ENCODE assay signal across 8 cellular contexts in genomic region chr15:42490743-42491539, GRCh38. TPM values are rescaled to one million over a fixed set of nuclear protein-coding genes. Genes with fewer than 3 reads are reported as not detected.
DNase-seq lines count a peak whose midpoint lies in the region; ATAC-seq, FAIRE-seq and TF ChIP-seq lines count a peak whose summit lies in the region.

Gene ZNF106, minus strand, starts transcription at chr15:42491141. Its CDS starts 18,852 bp downstream, at chr15:42472289.

- peak; percentile 54 to 85 for DNase-seq in A549 (ENCODE audit: low read depth in 1 of 2, low spot score in 1 of 2)
- peak; percentile 90 for DNase-seq in NCI-H774 (lab: John Stamatoyannopoulos, UW)
- DNase-seq in activated CD4-positive, alpha-beta T cell treated with anti-CD3 and anti-CD28 coated beads, Interleukin-2, amount 50 U/mL, for 4 hours = peak; percentile 75 to 79
- DNase-seq in dermis microvascular lymphatic vessel endothelial cell (ENCODE audit: low read depth in 2 of 2) = peak; percentile 85 to 91
- DNase-seq in left lung = peak; percentile 88 to 95
- DNase-seq in stimulated activated CD4-positive, alpha-beta T cell treated with anti-CD3 and anti-CD28 coated beads, Interleukin-2, amount 100 ng/mL, for 48 hours = peak; percentile 76 to 79

- ATAC-seq in A549 (peak; percentile 58 to 73), GM18867 (IDR thresholded peaks at IDR 0.05; ENCODE audit: unreplicated experiment) (peak; percentile 60), HG03565 (IDR thresholded peaks at IDR 0.05; ENCODE audit: unreplicated experiment) (peak; percentile 50), left lung (peak; percentile 70)

- H3K9me3 ChIP-seq in A549 (no peaks in the 10 kb centered on the region), left lung (no peaks in the 10 kb centered on the region)

- TF ChIP-seq POLR2A in A549 (IDR thresholded peaks at IDR 0.05; ENCODE audit: low read length) = peak; percentile 74

- intact Hi-C loops in left lung (cut with DNase I) = no loop called here

- 1% methylated on average over 34 of the region's 49 CpGs for whole genome bisulfite sequencing in A549 (ENCODE audit: missing lambda C conversion rate)

- CTCF ChIA-PET in A549 (lab: Yijun Ruan, JAX) = no interaction called here

- peak within 1 kb of the TSS; percentile 70 for H3K4me2 ChIP-seq in A549

- H3K4me1 ChIP-seq in A549 (peaks cover 15% of the 10 kb centered on the region), left lung (peaks cover 22 to 63% of the 10 kb centered on the region in 2 donors)

- H3K36me3 ChIP-seq in left lung = no peaks in the 10 kb centered on the region

- POLR2A ChIA-PET in A549 (lab: Yijun Ruan, JAX) = interaction anchor here (0.8 to 1.1 kb wide), 4 partner anchors 9 to 218 kb away, joined by 3 to 7 read pairs (median 4); partner anchors contain the start of genes GANC, HAUS2, LRRC57 and STARD9

- no peak for TF ChIP-seq RAD21 in A549 (conservative IDR thresholded peaks at IDR 0.05 in 1 of 2, IDR thresholded peaks at IDR 0.05 in 1 of 2)

- peak within 1 kb of the TSS; percentile 99 for H3K4me3 ChIP-seq in A549
- H3K4me3 ChIP-seq in left lung = peak within 1 kb of the TSS; percentile 81 to 91

- H3K27ac ChIP-seq in A549 (peak within 1 kb of the TSS; percentile 93 to 98), left lung (peak within 1 kb of the TSS; percentile 96 to 99)

- no peak for FAIRE-seq in A549 (lab: Jason Lieb, UNC)

- no peak for TF ChIP-seq EP300 in A549 (IDR thresholded peaks at IDR 0.05)

- no peaks in the 10 kb centered on the region for H3K27me3 ChIP-seq in left lung

- TF ChIP-seq CTCF in A549 (IDR thresholded peaks at IDR 0.05) = no peak
- no peak for TF ChIP-seq CTCF in left lung (IDR thresholded peaks at IDR 0.05)

TF ChIP-seq in A549, 52 proteins besides CTCF, POLR2A, EP300 and RAD21 (continues in another document):
- TF ChIP-seq MAX (IDR thresholded peaks at IDR 0.05) (peak; percentile 48; the same call in 1 of the 2 replicates), SMC3 (IDR thresholded peaks at IDR 0.05) (no peak), TFCP2L1 (CRISPR knock-in tag; IDR thresholded peaks at IDR 0.05) (no peak), NFE2L2 (conservative IDR thresholded peaks at IDR 0.05; ENCODE audit: low read length) (no peak), RARB (CRISPR knock-in tag; IDR thresholded peaks at IDR 0.05) (no peak), JUNB (IDR thresholded peaks at IDR 0.05) (no peak), NR3C1 (IDR thresholded peaks at IDR 0.05) (no peak), NPAS2 (CRISPR knock-in tag; IDR thresholded peaks at IDR 0.05; ENCODE audit: borderline replicate concordance) (no peak), ZNF302 (CRISPR knock-in tag; IDR thresholded peaks at IDR 0.05) (no peak), ESRRA (IDR thresholded peaks at IDR 0.05; ENCODE audit: borderline replicate concordance, low read length) (no peak), REST (IDR thresholded peaks at IDR 0.05) (no peak), FOSL2 (IDR thresholded peaks at IDR 0.05) (no peak), FOSL2 (CRISPR knock-in tag; IDR thresholded peaks at IDR 0.05) (no peak), ZSCAN20 (CRISPR knock-in tag; IDR thresholded peaks at IDR 0.05) (no peak), KDM5A (IDR thresholded peaks at IDR 0.05) (no peak), FOXS1 (CRISPR knock-in tag; IDR thresholded peaks at IDR 0.05) (no peak), HDAC2 (IDR thresholded peaks at IDR 0.05) (no peak), MYC (IDR thresholded peaks at IDR 0.05; ENCODE audit: borderline replicate concordance, low read length) (no peak), HES2 (IDR thresholded peaks at IDR 0.05) (no peak), RNF2 (IDR thresholded peaks at IDR 0.05; ENCODE audit: borderline replicate concordance, low read depth) (no peak), BCL3 (IDR thresholded peaks at IDR 0.05) (peak; percentile 70; the same call in 2 of the 3 replicates), HOXB13 (CRISPR knock-in tag; IDR thresholded peaks at IDR 0.05; ENCODE audit: low read depth) (no peak), SREBF2 (IDR thresholded peaks at IDR 0.05) (no peak), TP53 (CRISPR knock-in tag; IDR thresholded peaks at IDR 0.05) (no peak), GATA3 (IDR thresholded peaks at IDR 0.05; ENCODE audit: borderline replicate concordance) (no peak), PHF8 (IDR thresholded peaks at IDR 0.05; ENCODE audit: borderline replicate concordance, low read depth) (peak; percentile 75; the same call in 1 of the 2 replicates), ZC3H11A (IDR thresholded peaks at IDR 0.05) (no peak), CHD4 (IDR thresholded peaks at IDR 0.05; ENCODE audit: borderline replicate concordance) (no peak), EHMT2 (IDR thresholded peaks at IDR 0.05; ENCODE audit: low read depth) (no peak), EHF (CRISPR knock-in tag; IDR thresholded peaks at IDR 0.05) (no peak), JUN (IDR thresholded peaks at IDR 0.05) (peak; percentile 55 to 78; a peak in 4 of 5 replicates)
- TF ChIP-seq, protein P1, sequence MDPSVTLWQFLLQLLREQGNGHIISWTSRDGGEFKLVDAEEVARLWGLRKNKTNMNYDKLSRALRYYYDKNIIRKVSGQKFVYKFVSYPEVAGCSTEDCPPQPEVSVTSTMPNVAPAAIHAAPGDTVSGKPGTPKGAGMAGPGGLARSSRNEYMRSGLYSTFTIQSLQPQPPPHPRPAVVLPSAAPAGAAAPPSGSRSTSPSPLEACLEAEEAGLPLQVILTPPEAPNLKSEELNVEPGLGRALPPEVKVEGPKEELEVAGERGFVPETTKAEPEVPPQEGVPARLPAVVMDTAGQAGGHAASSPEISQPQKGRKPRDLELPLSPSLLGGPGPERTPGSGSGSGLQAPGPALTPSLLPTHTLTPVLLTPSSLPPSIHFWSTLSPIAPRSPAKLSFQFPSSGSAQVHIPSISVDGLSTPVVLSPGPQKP (IDR thresholded peaks at IDR 0.05; ENCODE audit: low read depth, low read length) = no peak
- TF ChIP-seq, protein P2, sequence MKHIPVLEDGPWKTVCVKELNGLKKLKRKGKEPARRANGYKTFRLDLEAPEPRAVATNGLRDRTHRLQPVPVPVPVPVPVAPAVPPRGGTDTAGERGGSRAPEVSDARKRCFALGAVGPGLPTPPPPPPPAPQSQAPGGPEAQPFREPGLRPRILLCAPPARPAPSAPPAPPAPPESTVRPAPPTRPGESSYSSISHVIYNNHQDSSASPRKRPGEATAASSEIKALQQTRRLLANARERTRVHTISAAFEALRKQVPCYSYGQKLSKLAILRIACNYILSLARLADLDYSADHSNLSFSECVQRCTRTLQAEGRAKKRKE (CRISPR knock-in tag; IDR thresholded peaks at IDR 0.05; ENCODE audit: low read depth) = no peak

RNA-seq across cellular contexts. Expression of gene ZNF106, which starts in this region (rescaled TPM):
- polyA plus RNA-seq in A549 (2011; rRNA removed) = 19.3 and 19.4 TPM in 2 replicates
- polyA plus RNA-seq in A549 (2012; cell fraction: cytosol; rRNA removed) = 4.0 and 4.9 TPM in 2 replicates
- 2.5 and 3.3 TPM in 2 replicates for polyA plus RNA-seq in A549 (2012; cell fraction: nucleus; rRNA removed)
- 7.7 to 8.4 TPM (median 7.8 TPM) in 3 replicates for polyA plus RNA-seq in A549 (2017; fragmentation: RNase III; extraction: RNeasy Plus Mini Kit Qiagen cat#74134 plus additional on column Dnase treatment)
- polyA minus RNA-seq in A549 (2011; rRNA and poly(A)+ RNA removed) = 31.2 and 34.1 TPM in 2 replicates
- total RNA-seq in dermis microvascular lymphatic vessel endothelial cell = 30.5 and 30.6 TPM in 2 replicates
- total RNA-seq in left lung = 100 to 1,000 TPM in 1 of 2 donors, 10 to 100 TPM in 1; 93.1 to 106 TPM

Comparison
In these comparisons a context has a peak if more than half of its experiments do, and no peak if none do; other contexts are left out.
1. Peak in every context shown above with its lines: DNase-seq, ATAC-seq, H3K4me3 ChIP-seq and H3K27ac ChIP-seq.